Comparison of ENCODE assay signal across 8 cellular contexts in the genomic region with DNA sequence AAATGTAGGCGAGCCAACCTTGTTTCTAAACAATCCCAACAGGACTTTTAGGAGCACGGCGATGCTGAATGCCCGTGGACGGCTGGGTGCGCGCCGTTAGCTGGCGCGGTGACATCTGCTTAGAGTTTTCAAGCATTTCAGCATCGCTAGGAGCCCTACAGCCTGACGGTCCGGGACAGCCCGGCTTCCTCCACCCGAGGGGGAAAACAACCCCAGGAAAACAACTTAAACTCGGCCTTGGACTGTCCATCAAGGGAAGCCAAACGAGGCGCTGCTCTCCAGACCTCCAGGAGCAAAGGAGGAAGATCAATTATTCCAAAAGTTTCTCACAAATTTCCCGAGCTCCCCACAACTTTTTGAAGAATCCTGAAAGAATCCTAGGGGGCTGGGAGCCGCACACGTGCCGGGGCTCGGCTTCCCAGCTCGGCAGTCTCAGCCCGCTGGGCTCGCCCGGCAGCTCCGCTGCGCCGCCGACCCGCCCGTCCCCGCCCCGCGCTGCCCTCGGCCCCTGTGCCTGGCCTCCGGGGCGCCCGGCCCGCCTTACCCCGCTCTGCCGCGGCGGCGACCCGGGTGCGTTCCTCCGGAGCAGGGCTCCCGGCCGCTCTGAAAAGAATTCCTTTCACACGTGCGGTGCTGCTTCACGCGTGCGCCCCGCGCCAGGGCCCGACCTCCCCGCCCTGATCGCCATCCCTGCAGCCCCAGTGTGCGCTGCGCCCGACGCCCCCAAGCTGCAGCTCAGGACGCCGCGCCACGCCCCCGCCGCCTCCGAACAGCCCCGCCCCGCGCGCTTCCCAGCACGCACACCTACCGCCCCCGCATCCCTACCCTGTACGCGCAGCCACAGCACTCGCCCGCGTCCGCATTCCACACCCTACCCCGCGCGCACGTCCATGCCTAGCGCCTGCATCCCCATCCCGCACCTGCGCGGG.
DNase-seq lines count a peak whose midpoint lies in the region; TF ChIP-seq lines count a peak whose summit lies in the region.

A gene (minus strand): TSS at position 707 of the 929 bp plus-strand sequence. CDS start 17,764 bp downstream, outside the sequence.

- H3K4me3 ChIP-seq in HFF-Myc (replicated peaks; ENCODE audit: low read depth, low read length) = peak within 1 kb of the TSS; percentile 37

- H3K9me3 Mint-ChIP-seq in activated T-cell treated with anti-CD3 and anti-CD28 coated beads, Interleukin-2, amount 50 U/mL, for 24 hours = no peaks in the 10 kb centered on the region

- H3K4me3 Mint-ChIP-seq in activated T-cell treated with anti-CD3 and anti-CD28 coated beads, Interleukin-2, amount 50 U/mL, for 24 hours = peak within 1 kb of the TSS; percentile 82

- H3K27me3 Mint-ChIP-seq in activated T-cell treated with anti-CD3 and anti-CD28 coated beads, Interleukin-2, amount 50 U/mL, for 24 hours = peaks cover 44% of the 10 kb centered on the region

- H3K4me1 Mint-ChIP-seq in activated T-cell treated with anti-CD3 and anti-CD28 coated beads, Interleukin-2, amount 50 U/mL, for 24 hours (ENCODE audit: low read depth) = peaks cover 21% of the 10 kb centered on the region

- H3K27ac Mint-ChIP-seq in activated T-cell treated with anti-CD3 and anti-CD28 coated beads, Interleukin-2, amount 50 U/mL, for 24 hours = peak within 1 kb of the TSS; percentile 73

- no peak for TF ChIP-seq CTCF in HFF-Myc (IDR thresholded peaks at IDR 0.05; ENCODE audit: low read depth, low read length, missing control alignments)

- peak; percentile 29 for TF ChIP-seq POLR2A in GM15510 (IDR thresholded peaks at IDR 0.05; ENCODE audit: borderline replicate concordance, extremely low read depth, insufficient read length)

- DNase-seq in HFF-Myc (ENCODE audit: extremely low read depth, low read depth) (no peak), NCI-H226 (peak; percentile 9), glomerular visceral epithelial cell (ENCODE audit: extremely low spot score) (peak; percentile 30), retina (peak; percentile 70), inferior parietal cortex (ENCODE audit: extremely low spot score) (no peak), GM19240 (ENCODE audit: insufficient read length, low spot score) (no peak)
- DNase-seq in activated T-cell treated with anti-CD3 and anti-CD28 coated beads, Interleukin-2, amount 50 U/mL, for 24 hours = peak; percentile 75

- no peaks in the 10 kb centered on the region for H3K36me3 Mint-ChIP-seq in activated T-cell treated with anti-CD3 and anti-CD28 coated beads, Interleukin-2, amount 50 U/mL, for 24 hours (ENCODE audit: low read depth)

Comparison
In these comparisons a context has a peak if more than half of its experiments do, and no peak if none do; other contexts are left out.
1. DNase-seq: peak in NCI-H226 (single experiment), activated T-cell treated with anti-CD3 and anti-CD28 coated beads, Interleukin-2, amount 50 U/mL, for 24 hours (single experiment), glomerular visceral epithelial cell (single experiment) and retina (single experiment); none in HFF-Myc (single experiment), inferior parietal cortex (single experiment) and GM19240 (single experiment).